8 cellular contexts compared by ENCODE assay signal in genomic region chr20:44475694-44476560, GRCh38. TPM values are rescaled to one million over a fixed set of nuclear protein-coding genes. Genes with fewer than 3 reads are reported as not detected.
DNase-seq lines count a peak whose midpoint lies in the region; ATAC-seq and FAIRE-seq lines count a peak whose summit lies in the region.

Gene TTPAL, plus strand, starts transcription at chr20:44475874. Its CDS starts 4,126 bp downstream, at chr20:44480000.

- POLR2A ChIA-PET in naive thymus-derived CD4-positive, alpha-beta T cell (lab: Charles Lee) = interaction anchor here (0.6 to 1.8 kb wide), 20 partner anchors 9 to 405 kb away, joined by 3 to 9 read pairs (median 4); partner anchors contain the start of gene SERINC3

- no peaks in the 10 kb centered on the region for H3K27me3 ChIP-seq in naive thymus-derived CD4-positive, alpha-beta T cell (ENCODE audit: control insufficient read depth in 2 of 2, insufficient read depth in 2 of 2, low read length in 2 of 2)

- no peaks in the 10 kb centered on the region for H3K9me3 ChIP-seq in KOPT-K1 (ENCODE audit: insufficient read depth, low read length, poor library complexity, severe bottlenecking)
- H3K9me3 ChIP-seq in naive thymus-derived CD4-positive, alpha-beta T cell (ENCODE audit: control insufficient read depth in 2 of 3, low read length in 3 of 3) = no peaks in the 10 kb centered on the region

- peaks cover 12 to 17% of the 10 kb centered on the region in 2 donors for H3K4me1 ChIP-seq in naive thymus-derived CD4-positive, alpha-beta T cell (ENCODE audit: control insufficient read depth in 2 of 2, insufficient read depth in 2 of 2, low read length in 2 of 2)

- peak within 1 kb of the TSS; percentile 65 for H3K4me3 ChIP-seq in naive thymus-derived CD4-positive, alpha-beta T cell (ENCODE audit: low read length)

- H3K9me3 Mint-ChIP-seq in naive thymus-derived CD4-positive, alpha-beta T cell = no peaks in the 10 kb centered on the region
- H3K9me3 Mint-ChIP-seq in stimulated activated memory B cell treated with anti-CD40 and anti-IgM and Interleukin-4, amounts not matched to agents 10 μg/mL and 1 μg/mL and 100 μg/mL, for 72 hours = no peaks in the 10 kb centered on the region

- peaks cover 14 to 43% (median 31%) of the 10 kb centered on the region in 7 donors for H3K4me1 Mint-ChIP-seq in naive thymus-derived CD4-positive, alpha-beta T cell
- H3K4me1 Mint-ChIP-seq in stimulated activated memory B cell treated with anti-CD40 and anti-IgM and Interleukin-4, amounts not matched to agents 10 μg/mL and 1 μg/mL and 100 μg/mL, for 72 hours = peaks cover 52% of the 10 kb centered on the region

- peaks cover 0 to 4% (median 2%) of the 10 kb centered on the region in 5 donors for H3K36me3 Mint-ChIP-seq in naive thymus-derived CD4-positive, alpha-beta T cell
- peaks cover 10% of the 10 kb centered on the region for H3K36me3 Mint-ChIP-seq in stimulated activated memory B cell treated with anti-CD40 and anti-IgM and Interleukin-4, amounts not matched to agents 10 μg/mL and 1 μg/mL and 100 μg/mL, for 72 hours

- FAIRE-seq in RCC 7860 (lab: Jason Lieb, UNC) = no peak

- peak; percentile 38 for DNase-seq in DMS79 treated with DMSO at 0.1 percent for 48 hours (lab: John Stamatoyannopoulos, UW)
- peak; percentile 76 for DNase-seq in RCC 7860 (ENCODE audit: low spot score)
- DNase-seq in activated T-helper 1 cell treated with Interleukin-2 at 50 U/mL for 16 hours (ENCODE audit: low read depth) = peak; percentile 84
- DNase-seq in fibroblast of gingiva (ENCODE audit: low read depth) = peak; percentile 74
- peak; percentile 83 to 95 (median 89) for DNase-seq in naive thymus-derived CD4-positive, alpha-beta T cell

- H3K27ac ChIP-seq in KOPT-K1 (ENCODE audit: low read depth, low read length, poor library complexity, severe bottlenecking) = peak within 1 kb of the TSS; percentile 81
- peak within 1 kb of the TSS; percentile 97 for H3K27ac ChIP-seq in naive thymus-derived CD4-positive, alpha-beta T cell (ENCODE audit: low read depth, low read length)

- peak within 1 kb of the TSS; percentile 86 to 97 (median 94) for H3K27ac Mint-ChIP-seq in naive thymus-derived CD4-positive, alpha-beta T cell
- peak within 1 kb of the TSS; percentile 97 for H3K27ac Mint-ChIP-seq in stimulated activated memory B cell treated with anti-CD40 and anti-IgM and Interleukin-4, amounts not matched to agents 10 μg/mL and 1 μg/mL and 100 μg/mL, for 72 hours

- CTCF ChIA-PET in naive thymus-derived CD4-positive, alpha-beta T cell (lab: Charles Lee) = interaction anchor here (0.9 to 1.6 kb wide), 4 partner anchors 9 to 259 kb away, joined by 3 to 5 read pairs (median 4); no protein-coding TSS in a partner anchor

- H3K27me3 Mint-ChIP-seq in naive thymus-derived CD4-positive, alpha-beta T cell = no peaks in the 10 kb centered on the region
- H3K27me3 Mint-ChIP-seq in stimulated activated memory B cell treated with anti-CD40 and anti-IgM and Interleukin-4, amounts not matched to agents 10 μg/mL and 1 μg/mL and 100 μg/mL, for 72 hours = no peaks in the 10 kb centered on the region

- H3K36me3 ChIP-seq in KOPT-K1 (ENCODE audit: insufficient read depth, low read length) = peaks cover 12% of the 10 kb centered on the region
- H3K36me3 ChIP-seq in naive thymus-derived CD4-positive, alpha-beta T cell (ENCODE audit: control insufficient read depth in 2 of 3, insufficient read depth in 3 of 3, low read length in 3 of 3) = peaks cover 0 to 18% (median 6%) of the 10 kb centered on the region in 3 experiments

- H3K4me3 Mint-ChIP-seq in naive thymus-derived CD4-positive, alpha-beta T cell = peak within 1 kb of the TSS; percentile 87 to 96 (median 91)
- H3K4me3 Mint-ChIP-seq in stimulated activated memory B cell treated with anti-CD40 and anti-IgM and Interleukin-4, amounts not matched to agents 10 μg/mL and 1 μg/mL and 100 μg/mL, for 72 hours = peak within 1 kb of the TSS; percentile 92

- intact Hi-C loops in naive thymus-derived CD4-positive, alpha-beta T cell (cut with micrococcal nuclease) = loop anchor here (1.0 to 5.0 kb wide), 10 partner anchors 45 to 401 kb away; partner anchors contain the start of genes FITM2 (in 1 of the 2) and SERINC3 (in 1 of the 2)

- ATAC-seq in GM21825 (IDR thresholded peaks at IDR 0.05; ENCODE audit: unreplicated experiment) = peak; percentile 85
- peak; percentile 98 for ATAC-seq in naive thymus-derived CD4-positive, alpha-beta T cell
- peak; percentile 96 for ATAC-seq in stimulated activated memory B cell treated with anti-CD40 and anti-IgM and Interleukin-4, amounts not matched to agents 10 μg/mL and 1 μg/mL and 100 μg/mL, for 72 hours

RNA-seq across cellular contexts. Expression of gene TTPAL, which starts in this region (rescaled TPM):
- total RNA-seq in naive thymus-derived CD4-positive, alpha-beta T cell = 10 to 100 TPM; 12.0 to 20.7 (median 17.0) TPM
- 10 to 100 TPM in 1 of 2 donors, 1 to 10 TPM in 1; 8.8 to 14.2 TPM for polyA plus RNA-seq in naive thymus-derived CD4-positive, alpha-beta T cell

Comparison
In these comparisons a context has a peak if more than half of its experiments do, and no peak if none do; other contexts are left out.
1. Peak in every context shown above with its lines: DNase-seq, ATAC-seq, H3K4me3 ChIP-seq and H3K27ac ChIP-seq.
2. DNase-seq: peak in every context shown above with its lines; median percentile 89 in naive thymus-derived CD4-positive, alpha-beta T cell; 84 in activated T-helper 1 cell treated with Interleukin-2 at 50 U/mL for 16 hours; 76 in RCC 7860; 74 in fibroblast of gingiva; 38 in DMS79 treated with DMSO at 0.1 percent for 48 hours.